2 cellular contexts compared by ENCODE assay signal in genomic region chr3:123075359-123075758, GRCh38.
TF ChIP-seq lines count a peak whose summit lies in the region.

No MANE protein-coding gene starts in this region.

TF ChIP-seq in HepG2, 621 proteins besides CTCF, POLR2A, EP300 and RAD21 (continues in another document):
- no peak for TF ChIP-seq ZNF10 (CRISPR knock-in tag; IDR thresholded peaks at IDR 0.05; ENCODE audit: borderline replicate concordance, low read depth)
- TF ChIP-seq SNAPC5 (CRISPR knock-in tag; IDR thresholded peaks at IDR 0.05; ENCODE audit: borderline replicate concordance), result no peak
- no peak for TF ChIP-seq ZNF616 (CRISPR knock-in tag; IDR thresholded peaks at IDR 0.05; ENCODE audit: low read depth)
- TF ChIP-seq ZNF30 (CRISPR knock-in tag; IDR thresholded peaks at IDR 0.05), result no peak
- TF ChIP-seq ARID5B (CRISPR knock-in tag; IDR thresholded peaks at IDR 0.05), result no peak
- TF ChIP-seq ZFP36L2 (CRISPR knock-in tag; IDR thresholded peaks at IDR 0.05), result no peak
- TF ChIP-seq ZIK1 (CRISPR knock-in tag; IDR thresholded peaks at IDR 0.05; ENCODE audit: borderline replicate concordance, low read depth), result no peak
- TF ChIP-seq PRDM15 (CRISPR knock-in tag; IDR thresholded peaks at IDR 0.05), result no peak
- TF ChIP-seq HOXA7 (CRISPR knock-in tag; IDR thresholded peaks at IDR 0.05), result no peak
- TF ChIP-seq REXO4 (CRISPR knock-in tag; IDR thresholded peaks at IDR 0.05; ENCODE audit: borderline replicate concordance), result no peak
- TF ChIP-seq KAT8 (CRISPR knock-in tag; IDR thresholded peaks at IDR 0.05), result no peak
- no peak for TF ChIP-seq PAX8 (CRISPR knock-in tag; IDR thresholded peaks at IDR 0.05; ENCODE audit: borderline replicate concordance)
- no peak for TF ChIP-seq ZNF292 (CRISPR knock-in tag; IDR thresholded peaks at IDR 0.05; ENCODE audit: borderline replicate concordance, low read depth)
- no peak for TF ChIP-seq GLI4 (CRISPR knock-in tag; IDR thresholded peaks at IDR 0.05; ENCODE audit: borderline replicate concordance)
- no peak for TF ChIP-seq ZNF281 (CRISPR knock-in tag; IDR thresholded peaks at IDR 0.05; ENCODE audit: borderline replicate concordance)

TF ChIP-seq in SK-N-SH, 30 proteins besides CTCF, POLR2A, EP300 and RAD21:
- TF ChIP-seq FOSL2 (IDR thresholded peaks at IDR 0.05; ENCODE audit: borderline replicate concordance, low read depth) (peak; percentile 30; the same call in 1 of the 2 replicates), TEAD4 (IDR thresholded peaks at IDR 0.05; ENCODE audit: borderline replicate concordance, insufficient read depth) (no peak)
